11 cellular contexts compared by ENCODE assay signal in genomic region chr5:50653946-50654345, GRCh38. TPM values are rescaled to one million over a fixed set of nuclear protein-coding genes. Genes with fewer than 3 reads are reported as not detected.
A peak's percentile ranks its signal among the peaks of the same experiment; 100 is the strongest.
DNase-seq lines count a peak whose midpoint lies in the region; ATAC-seq and TF ChIP-seq lines count a peak whose summit lies in the region.
"Had no signal": no experiment of that assay in that cellular context is flagged by ENCODE, and none has a peak within 500 bp of the region (broad histone marks: within the 10 kb centered on the region; RNA-seq: fewer than 3 reads in every experiment).

No MANE protein-coding gene starts in this region.

- no peak for TF ChIP-seq CTCF in lung (IDR thresholded peaks at IDR 0.05; ENCODE audit: control extremely low read depth, extremely low read depth)

- no peaks in the 10 kb centered on the region for H3K36me3 ChIP-seq in lung (ENCODE audit: control insufficient read depth in 2 of 2, insufficient read depth in 2 of 2, low read length in 2 of 2)

- no peak overlapping the region for H3K4me3 ChIP-seq in lung

- 15 to 56% methylated on average over 3 of the region's 3 CpGs for WGBS in lung, 2 donors

- intact Hi-C loops in sciatic nerve (cut with DNase I), result no loop called here

- peak; percentile 99 for ATAC-seq in GM18909 (IDR thresholded peaks at IDR 0.05; ENCODE audit: poor library complexity, unreplicated experiment)
- ATAC-seq in HG02642 (IDR thresholded peaks at IDR 0.05; ENCODE audit: poor library complexity, unreplicated experiment), result peak; percentile 100
- peak; percentile 58 for ATAC-seq in HG03575 (IDR thresholded peaks at IDR 0.05; ENCODE audit: extremely low read depth, insufficient number of reproducible peaks, low FRiP score, unreplicated experiment)
- ATAC-seq in lung (ENCODE audit: insufficient read depth, low FRiP score), result no peak
- ATAC-seq in sciatic nerve, result no peak

- no peak overlapping the region for H3K27ac ChIP-seq in lung (ENCODE audit: low read depth in 1 of 2, low read length in 1 of 2)

- H3K27me3 ChIP-seq in lung (ENCODE audit: control insufficient read depth, insufficient read depth), result no peaks in the 10 kb centered on the region

- H3K4me1 ChIP-seq in lung (ENCODE audit: control insufficient read depth in 2 of 2, insufficient read depth in 2 of 2, low read length in 2 of 2), result no peaks in the 10 kb centered on the region

- no peaks in the 10 kb centered on the region for H3K9me3 ChIP-seq in lung (ENCODE audit: control insufficient read depth in 2 of 2, insufficient read depth in 1 of 2, low read length in 1 of 2)

- peak; percentile 31 for DNase-seq in lung (ENCODE audit: low spot score)
- no peak for DNase-seq in sciatic nerve (ENCODE audit: low spot score)
- DNase-seq in mesenteric fat pad (ENCODE audit: low spot score), result no peak
- no peak for DNase-seq in stimulated activated CD4-positive, alpha-beta T cell treated with anti-CD3 and anti-CD28 coated beads, Interleukin-4, amount 100 ng/mL, for 4 hours
- no peak for DNase-seq in activated CD4-positive, alpha-beta T cell treated with anti-CD3 and anti-CD28 coated beads, Interleukin-2, amount 50 U/mL, for 48 hours
- DNase-seq: activated naive CD8-positive, alpha-beta T cell treated with anti-CD3 and anti-CD28 coated beads for 36 hours; erythroblast; SW 1271 had no signal

RNA-seq across cellular contexts. Expression of gene PARP8, which starts 12.5 kb away (rescaled TPM):
- total RNA-seq in lung (10 to 100 TPM; 33.3 to 59.4 TPM), sciatic nerve (30.4 TPM), mesenteric fat pad (28.0 TPM)
- 10 to 100 TPM; 11.6 to 17.2 TPM for polyA plus RNA-seq in lung

Comparison
In these comparisons a context has a peak if more than half of its experiments do, and no peak if none do; other contexts are left out.
1. ATAC-seq: peak in GM18909 (single experiment), HG02642 (single experiment) and HG03575 (single experiment); none in lung (single experiment) and sciatic nerve (single experiment).